ENCODE assay signal across 3 cellular contexts in the genomic region with DNA sequence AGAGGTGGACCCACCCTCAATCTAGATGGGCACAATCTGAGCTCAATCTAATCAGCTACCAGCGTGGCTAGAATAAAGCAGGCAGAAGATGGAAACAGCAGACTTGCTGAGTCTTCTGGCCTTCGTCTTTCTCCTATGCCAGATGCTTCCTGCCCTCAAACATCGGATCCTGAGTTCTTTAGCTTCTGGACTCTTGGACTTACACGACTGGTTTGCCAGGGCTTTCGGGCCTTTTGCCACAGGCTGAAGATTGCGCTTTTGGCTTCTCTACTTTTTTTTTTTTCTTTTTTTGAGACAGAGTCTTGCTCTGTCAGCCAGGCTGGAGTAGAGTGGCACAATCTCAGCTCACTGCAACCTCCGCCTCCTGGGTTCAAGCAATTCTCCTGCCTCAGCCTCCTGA.
"Had no signal": no experiment of that assay in that cellular context is flagged by ENCODE, and none has a peak within 500 bp of the region (broad histone marks: within the 10 kb centered on the region; RNA-seq: fewer than 3 reads in every experiment).

No MANE protein-coding gene starts in this region.

- DNase-seq: GDM1, GF-D8 had no signal

- ATAC-seq: GM12878 had no signal

- H3K4me3 ChIP-seq: GM12878 had no signal
